20 cellular contexts compared by ENCODE assay signal in genomic region chr1:18015719-18016118, GRCh38.
"Had no signal": no experiment of that assay in that cellular context is flagged by ENCODE, and none has a peak within 500 bp of the region (broad histone marks: within the 10 kb centered on the region; RNA-seq: fewer than 3 reads in every experiment).

No MANE protein-coding gene starts in this region.

- H3K36me3 ChIP-seq: esophagus muscularis mucosa, gastrocnemius medialis, heart right ventricle, ovary, right atrium auricular region, sigmoid colon, tibial nerve had no signal

- DNase-seq: effector memory CD8-positive, alpha-beta T cell; gastrocnemius medialis; heart right ventricle; hypothalamus; islet precursor cell; natural killer cell; nucleus accumbens; ovary; sigmoid colon; stimulated activated CD4-positive, alpha-beta T cell treated with anti-CD3 and anti-CD28 coated beads, Interleukin-2, amount 100 ng/mL, for 24 hours; stimulated activated CD4-positive, alpha-beta T cell treated with anti-CD3 and anti-CD28 coated beads, Interleukin-4, amount 100 ng/mL, for 4 hours; stimulated activated naive B cell treated with anti-CD40 and anti-IgM and Interleukin-4, amounts not matched to agents 10 μg/mL and 1 μg/mL and 100 μg/mL, for 72 hours; stimulated activated naive CD8-positive, alpha-beta T cell treated with anti-CD3 and anti-CD28 coated beads, Interleukin-15, amount 100 ng/mL, for 72 hours; testis had no signal

- H3K27me3 ChIP-seq: ovary, right atrium auricular region, testis had no signal

- H3K9me3 ChIP-seq: esophagus muscularis mucosa, gastrocnemius medialis, heart right ventricle, ovary, right atrium auricular region, sigmoid colon, testis, tibial nerve had no signal

- ATAC-seq: effector memory CD8-positive, alpha-beta T cell; gastrocnemius medialis; heart right ventricle; left lobe of liver; natural killer cell; stimulated activated naive B cell treated with anti-CD40 and anti-IgM and Interleukin-4, amounts not matched to agents 10 μg/mL and 1 μg/mL and 100 μg/mL, for 72 hours; stimulated activated naive CD8-positive, alpha-beta T cell treated with anti-CD3 and anti-CD28 coated beads, Interleukin-15, amount 100 ng/mL, for 72 hours had no signal

- H3K27ac ChIP-seq: epithelial cell of prostate, esophagus muscularis mucosa, gastrocnemius medialis, heart right ventricle, ovary, right atrium auricular region, sigmoid colon, skin epidermis, testis, tibial nerve had no signal

- H3K4me1 ChIP-seq: esophagus muscularis mucosa, gastrocnemius medialis, heart right ventricle, right atrium auricular region, sigmoid colon, testis, tibial nerve had no signal

- H3K4me3 ChIP-seq: esophagus muscularis mucosa, gastrocnemius medialis, heart right ventricle, ovary, right atrium auricular region, sigmoid colon, skin epidermis, testis, tibial nerve had no signal
